In the genomic region with DNA sequence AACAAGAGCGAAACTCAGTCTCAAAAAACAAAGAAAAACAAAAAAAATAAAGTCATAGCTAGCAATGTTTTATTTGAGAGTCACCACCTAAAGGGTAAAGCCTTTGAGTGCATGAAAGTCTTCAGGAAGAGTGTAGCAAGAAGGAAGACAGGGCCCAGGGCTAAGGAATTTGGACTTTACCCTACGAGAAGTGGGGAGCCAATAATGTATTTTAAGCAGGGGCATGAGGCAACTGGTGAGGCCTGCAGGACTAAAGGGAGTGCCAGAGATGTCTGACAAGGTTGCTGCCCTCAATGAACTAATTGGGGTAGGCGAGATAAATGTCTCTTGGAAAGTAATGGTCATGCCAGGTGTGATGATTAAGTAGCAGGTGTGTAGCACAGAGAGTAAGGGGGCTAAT, we compare ENCODE assay signal across 16 cellular contexts. TPM values are rescaled to one million over a fixed set of nuclear protein-coding genes. Genes with fewer than 3 reads are reported as not detected.
DNase-seq lines count a peak whose midpoint lies in the region; ATAC-seq and TF ChIP-seq lines count a peak whose summit lies in the region.
"Had no signal": no experiment of that assay in that cellular context is flagged by ENCODE, and none has a peak within 500 bp of the region (broad histone marks: within the 10 kb centered on the region; RNA-seq: fewer than 3 reads in every experiment).

No MANE protein-coding gene starts in this region.

- no peak overlapping the region for H2AK5ac ChIP-seq in mesendoderm (ENCODE audit: low read length)

- H3K9me3 Mint-ChIP-seq in Caco-2 (ENCODE audit: unreplicated experiment), result peaks cover 22% of the 10 kb centered on the region
- H3K9me3 Mint-ChIP-seq in activated CD8-positive, alpha-beta memory T cell treated with anti-CD3 and anti-CD28 coated beads, Interleukin-2, amount 10 ng/mL, durations not matched to agents 7 days and 5 days (ENCODE audit: low read depth), result no peaks in the 10 kb centered on the region

- no peak overlapping the region for H3K23ac ChIP-seq in mesendoderm (ENCODE audit: low read length)

- H3K56ac ChIP-seq in mesendoderm (ENCODE audit: low read length), result no peak overlapping the region

- TF ChIP-seq CTCF in Caco-2 (IDR thresholded peaks at IDR 0.05; ENCODE audit: insufficient read depth in 1 of 2, low read depth in 1 of 2, low read length in 1 of 2, severe bottlenecking in 1 of 2, unreplicated experiment in 1 of 2) (no peak), VCaP (conservative IDR thresholded peaks at IDR 0.05) (no peak), testis (IDR thresholded peaks at IDR 0.05) (no peak)

- no peaks in the 10 kb centered on the region for H3K79me2 ChIP-seq in mesendoderm (ENCODE audit: control insufficient read depth, insufficient read depth, low read length)

- peak overlapping the region; percentile 56 for H3K4me3 Mint-ChIP-seq in Caco-2 (ENCODE audit: unreplicated experiment)
- H3K4me3 Mint-ChIP-seq in activated CD8-positive, alpha-beta memory T cell treated with anti-CD3 and anti-CD28 coated beads, Interleukin-2, amount 10 ng/mL, durations not matched to agents 7 days and 5 days, result no peak overlapping the region
- H3K4me3 Mint-ChIP-seq: B cell; CD4-positive, alpha-beta T cell; GM23338 had no signal

- no CpG with 5 or more reads among the region's 3 CpGs for WGBS in mesendoderm (ENCODE audit: extremely low coverage, insufficient coverage, low lambda C conversion rate)
- WGBS in testis, 2 donors, result 82 to 84% methylated on average over 3 of the region's 3 CpGs

- no peaks in the 10 kb centered on the region for H3K27me3 Mint-ChIP-seq in Caco-2 (ENCODE audit: insufficient read depth, unreplicated experiment)
- peaks cover 7% of the 10 kb centered on the region for H3K27me3 Mint-ChIP-seq in activated CD8-positive, alpha-beta memory T cell treated with anti-CD3 and anti-CD28 coated beads, Interleukin-2, amount 10 ng/mL, durations not matched to agents 7 days and 5 days

- no peaks in the 10 kb centered on the region for H3K79me1 ChIP-seq in mesendoderm (ENCODE audit: low read length)

- H3K27me3 ChIP-seq in Caco-2 (replicated peaks; ENCODE audit: control insufficient read depth, insufficient read depth, low read length), result no peaks in the 10 kb centered on the region
- H3K27me3 ChIP-seq in mesendoderm (ENCODE audit: insufficient read depth, low read length, poor library complexity), result no peaks in the 10 kb centered on the region
- no peaks in the 10 kb centered on the region for H3K27me3 ChIP-seq in testis

- H3K27ac Mint-ChIP-seq in Caco-2 (ENCODE audit: unreplicated experiment), result peak overlapping the region; percentile 94
- no peak overlapping the region for H3K27ac Mint-ChIP-seq in activated CD8-positive, alpha-beta memory T cell treated with anti-CD3 and anti-CD28 coated beads, Interleukin-2, amount 10 ng/mL, durations not matched to agents 7 days and 5 days
- H3K27ac Mint-ChIP-seq: B cell; CD4-positive, alpha-beta T cell; GM23338 had no signal

- CTCF ChIA-PET in Caco-2 (lab: Charles Lee), result no interaction called here
- CTCF ChIA-PET in activated CD8-positive, alpha-beta memory T cell treated with anti-CD3 and anti-CD28 coated beads, Interleukin-2, amount 10 ng/mL, durations not matched to agents 7 days and 5 days (lab: Charles Lee), result no interaction called here

- H3K9ac ChIP-seq in mesendoderm (ENCODE audit: low read length), result no peak overlapping the region

- no TSS peak for BruUV-seq in Caco-2 (replicated peaks; lab: Mats Ljungman, UMichigan)

- no peak overlapping the region for H3K18ac ChIP-seq in mesendoderm (ENCODE audit: low read length)

- no peaks in the 10 kb centered on the region; the same call in 1 of the 2 replicates for H3K36me3 ChIP-seq in Caco-2 (ENCODE audit: control insufficient read depth, insufficient read depth, low read length)
- H3K36me3 ChIP-seq in mesendoderm (ENCODE audit: control insufficient read depth, insufficient read depth, low read length), result no peaks in the 10 kb centered on the region
- no peaks in the 10 kb centered on the region for H3K36me3 ChIP-seq in testis (ENCODE audit: low read depth, missing control alignments)

- H4K5ac ChIP-seq in mesendoderm (ENCODE audit: low read length), result no peak overlapping the region

- intact Hi-C loops in Caco-2 (cut with micrococcal nuclease; ENCODE audit: unreplicated experiment), result loop anchor here (1.0 kb wide), 2 partner anchors 16 to 26 kb away; no protein-coding TSS in a partner anchor
- intact Hi-C loops in testis (cut with DNase I; ENCODE audit: low total_unique reads), result no loop called here
- intact Hi-C loops in head of caudate nucleus (cut with DNase I), result no loop called here

- H3K27ac ChIP-seq in VCaP, result peak overlapping the region; percentile 64; the same call in 1 of the 2 replicates
- peak overlapping the region; percentile 47 for H3K27ac ChIP-seq in mesendoderm (ENCODE audit: low read depth, low read length)
- peak overlapping the region; percentile 53 to 71 for H3K27ac ChIP-seq in testis

- DNase-seq in Caco-2 (peak; percentile 78 to 85), mesendoderm (peak; percentile 39), testis (no peak), head of caudate nucleus (no peak)
- no peak for DNase-seq in activated CD8-positive, alpha-beta memory T cell treated with anti-CD3 and anti-CD28 coated beads, Interleukin-2, amount 10 ng/mL, durations not matched to agents 7 days and 5 days
- DNase-seq: C1 segment of cervical spinal cord; CD4-positive, alpha-beta T cell; DMS79; H7 had no signal

- H3K4me2 ChIP-seq in mesendoderm (ENCODE audit: low read length), result no peak overlapping the region
- H3K4me2 ChIP-seq: GM23338 had no signal

- H3K4me3 ChIP-seq in Caco-2 (ENCODE audit: low read depth, low read length) (no peak overlapping the region), mesendoderm (ENCODE audit: low read length) (no peak overlapping the region), testis (no peak overlapping the region)
- H3K4me3 ChIP-seq: GM23338 had no signal

- POLR2A ChIA-PET in Caco-2 (lab: Charles Lee), result interaction anchor here (0.5 kb wide), 1 partner anchor 64 kb away, joined by 3 read pairs; no protein-coding TSS in a partner anchor

- no peak for ATAC-seq in activated CD8-positive, alpha-beta memory T cell treated with anti-CD3 and anti-CD28 coated beads, Interleukin-2, amount 10 ng/mL, durations not matched to agents 7 days and 5 days
- no peak for ATAC-seq in HG03457 (IDR thresholded peaks at IDR 0.05; ENCODE audit: unreplicated experiment)
- ATAC-seq: GM23338, HepG2 had no signal

- peaks cover 34% of the 10 kb centered on the region for H3K4me1 Mint-ChIP-seq in Caco-2 (ENCODE audit: low read depth, unreplicated experiment)
- H3K4me1 Mint-ChIP-seq in activated CD8-positive, alpha-beta memory T cell treated with anti-CD3 and anti-CD28 coated beads, Interleukin-2, amount 10 ng/mL, durations not matched to agents 7 days and 5 days, result peaks cover 3% of the 10 kb centered on the region
- H3K4me1 Mint-ChIP-seq: B cell, GM23338 had no signal

- H3K9me3 ChIP-seq in Caco-2 (peaks cover 26% of the 10 kb centered on the region), testis (no peaks in the 10 kb centered on the region)

- H3K36me3 Mint-ChIP-seq in Caco-2 (ENCODE audit: insufficient read depth, unreplicated experiment), result peaks cover 17% of the 10 kb centered on the region
- no peaks in the 10 kb centered on the region for H3K36me3 Mint-ChIP-seq in activated CD8-positive, alpha-beta memory T cell treated with anti-CD3 and anti-CD28 coated beads, Interleukin-2, amount 10 ng/mL, durations not matched to agents 7 days and 5 days

- no peak overlapping the region for H3K4ac ChIP-seq in mesendoderm (ENCODE audit: low read depth, low read length)

- no peak overlapping the region for H4K8ac ChIP-seq in mesendoderm (ENCODE audit: low read depth, low read length)

- no peak overlapping the region for H2BK120ac ChIP-seq in mesendoderm (ENCODE audit: low read depth, low read length)

- peaks cover 50% of the 10 kb centered on the region for H3K4me1 ChIP-seq in Caco-2
- no peaks in the 10 kb centered on the region for H3K4me1 ChIP-seq in mesendoderm (ENCODE audit: control insufficient read depth, low read depth, low read length)
- H3K4me1 ChIP-seq in testis, result peaks cover 12% of the 10 kb centered on the region

- no peak overlapping the region for H2BK5ac ChIP-seq in mesendoderm (ENCODE audit: low read length)

- no peak for TF ChIP-seq POLR2A in testis (IDR thresholded peaks at IDR 0.05)

- H2BK15ac ChIP-seq in mesendoderm (replicated peaks; ENCODE audit: low read depth), result no peak overlapping the region

RNA-seq across cellular contexts. Expression of a gene that starts 31.7 kb away (rescaled TPM):
- 0.32 and 0.45 TPM in 2 replicates for total RNA-seq in Caco-2 (2022)
- 0.06 TPM for polyA plus RNA-seq in mesendoderm (2013, experiment 1 of 2)
- 0.03 TPM for polyA plus RNA-seq in mesendoderm (2013, experiment 2 of 2)
- total RNA-seq in testis, result 10 to 100 TPM in 1 of 2 donors, 1 to 10 TPM in 1; 9.1 to 12.6 TPM
- polyA plus RNA-seq in testis (ENCODE audit: insufficient read depth, low read depth, low replicate concordance), result 2.4 TPM
- not detected for total RNA-seq in activated CD8-positive, alpha-beta memory T cell treated with anti-CD3 and anti-CD28 coated beads, Interleukin-2, amount 10 ng/mL, durations not matched to agents 7 days and 5 days
- total RNA-seq: A172; CD4-positive, alpha-beta T cell; G401; HepG2 had no signal
- polyA plus RNA-seq: HepG2 had no signal

Comparison
In these comparisons a context has a peak if more than half of its experiments do, and no peak if none do; other contexts are left out.
1. DNase-seq: peak in Caco-2 (2 of 2) and mesendoderm (single experiment); none in testis (single experiment), head of caudate nucleus (0 of 42) and activated CD8-positive, alpha-beta memory T cell treated with anti-CD3 and anti-CD28 coated beads, Interleukin-2, amount 10 ng/mL, durations not matched to agents 7 days and 5 days (single experiment).
2. Peak in every context shown above with its lines, with median percentiles within 50 percentile points of each other: H3K27ac ChIP-seq.